In genomic region chr11:6646631-6647281, GRCh38 we compare ENCODE assay signal across 8 cellular contexts. TPM values are rescaled to one million over a fixed set of nuclear protein-coding genes. Genes with fewer than 3 reads are reported as not detected.
DNase-seq lines count a peak whose midpoint lies in the region; ATAC-seq and TF ChIP-seq lines count a peak whose summit lies in the region.

No MANE protein-coding gene starts in this region.

- H3K4me3 ChIP-seq in DOHH2 (ENCODE audit: low read length) (peak overlapping the region; percentile 48), upper lobe of right lung (no peak overlapping the region)

- H3K9me3 ChIP-seq in DOHH2 (ENCODE audit: control insufficient read depth, insufficient read depth, low read length), result no peaks in the 10 kb centered on the region
- H3K9me3 ChIP-seq in upper lobe of right lung, result no peaks in the 10 kb centered on the region

- H4K20me1 ChIP-seq in DOHH2 (ENCODE audit: control insufficient read depth, insufficient read depth, low read depth, low read length), result no peaks in the 10 kb centered on the region

- H3K27me3 ChIP-seq in DOHH2 (ENCODE audit: control insufficient read depth, low read length) (peaks cover 10% of the 10 kb centered on the region), upper lobe of right lung (no peaks in the 10 kb centered on the region)

- intact Hi-C loops in upper lobe of right lung (cut with DNase I), result no loop called here

- no peaks in the 10 kb centered on the region for H3K9me2 ChIP-seq in DOHH2 (replicated peaks; ENCODE audit: control insufficient read depth, low read length)

- H3K36me3 ChIP-seq in DOHH2 (ENCODE audit: control insufficient read depth, low read length) (no peaks in the 10 kb centered on the region), upper lobe of right lung (no peaks in the 10 kb centered on the region)

- peaks cover 20% of the 10 kb centered on the region for H3K4me1 ChIP-seq in DOHH2 (ENCODE audit: control insufficient read depth, low read length)
- peaks cover 24% of the 10 kb centered on the region for H3K4me1 ChIP-seq in upper lobe of right lung

- peak; percentile 56 to 60 for DNase-seq in activated T-cell treated with anti-CD3 and anti-CD28 coated beads, Interleukin-2, amount 50 U/mL, for 48 hours
- DNase-seq in left kidney (ENCODE audit: low read depth, low spot score) (peak; percentile 74), upper lobe of right lung (no peak), NCI-H2107 treated with DMSO at 0.1 percent for 48 hours (lab: John Stamatoyannopoulos, UW; ENCODE audit: unreplicated experiment) (no peak), A172 (ENCODE audit: low spot score) (no peak)

- H3F3A ChIP-seq in DOHH2 (ENCODE audit: control insufficient read depth, insufficient read depth), result no peaks in the 10 kb centered on the region

- H3K79me2 ChIP-seq in DOHH2 (ENCODE audit: control insufficient read depth, low read length), result no peaks in the 10 kb centered on the region

- peak overlapping the region; percentile 25; the same call in 1 of the 2 replicates for H3K27ac ChIP-seq in DOHH2 (ENCODE audit: low read depth, low read length)
- peak overlapping the region; percentile 66 for H3K27ac ChIP-seq in upper lobe of right lung

- no peak for TF ChIP-seq CTCF in DOHH2 (IDR thresholded peaks at IDR 0.05; ENCODE audit: low read depth, low read length, poor library complexity, severe bottlenecking)
- no peak for TF ChIP-seq CTCF in upper lobe of right lung (IDR thresholded peaks at IDR 0.05)

- peak overlapping the region; percentile 62 for H3K4me2 ChIP-seq in DOHH2 (ENCODE audit: low read length)

- ATAC-seq in GM19463 (IDR thresholded peaks at IDR 0.05; ENCODE audit: unreplicated experiment), result peak; percentile 92
- peak; percentile 74 for ATAC-seq in HG03457 (IDR thresholded peaks at IDR 0.05; ENCODE audit: unreplicated experiment)
- ATAC-seq in upper lobe of right lung, result peak; percentile 54

RNA-seq across cellular contexts. Expression of gene DCHS1, which starts 8.9 kb away (rescaled TPM):
- 28.0 TPM for total RNA-seq in upper lobe of right lung
- 2.3 and 3.8 TPM in 2 replicates for total RNA-seq in A172 (2014; rRNA removed; shearing (Covaris generic))

RNA-seq across cellular contexts. Expression of gene TPP1, which starts 27.5 kb away (rescaled TPM):
- 207 TPM for total RNA-seq in upper lobe of right lung
- total RNA-seq in A172 (2014; rRNA removed; shearing (Covaris generic)), result 31.7 and 34.9 TPM in 2 replicates

RNA-seq across cellular contexts. Expression of gene TAF10, which starts 34.7 kb away (rescaled TPM):
- total RNA-seq in upper lobe of right lung, result 87.8 TPM
- total RNA-seq in A172 (2014; rRNA removed; shearing (Covaris generic)), result 53.6 and 67.5 TPM in 2 replicates

RNA-seq across cellular contexts. Expression of gene MRPL17, which starts 36.4 kb away (rescaled TPM):
- total RNA-seq in upper lobe of right lung, result 35.1 TPM
- total RNA-seq in A172 (2014; rRNA removed; shearing (Covaris generic)), result 121 and 417 TPM in 2 replicates

RNA-seq across cellular contexts. Expression of gene ILK, which starts 43.2 kb away (rescaled TPM):
- 148 TPM for total RNA-seq in upper lobe of right lung
- 210 and 231 TPM in 2 replicates for total RNA-seq in A172 (2014; rRNA removed; shearing (Covaris generic))

Comparison
In these comparisons a context has a peak if more than half of its experiments do, and no peak if none do; other contexts are left out.
1. DNase-seq: peak in activated T-cell treated with anti-CD3 and anti-CD28 coated beads, Interleukin-2, amount 50 U/mL, for 48 hours (2 of 2) and left kidney (single experiment); none in upper lobe of right lung (single experiment), NCI-H2107 treated with DMSO at 0.1 percent for 48 hours (single experiment) and A172 (single experiment).
2. Peak in every context shown above with its lines, with median percentiles within 50 percentile points of each other: ATAC-seq.